Comparison of ENCODE assay signal across 21 cellular contexts in genomic region chr19:19154768-19155494, GRCh38. TPM values are rescaled to one million over a fixed set of nuclear protein-coding genes. Genes with fewer than 3 reads are reported as not detected.
DNase-seq lines count a peak whose midpoint lies in the region; ATAC-seq and TF ChIP-seq lines count a peak whose summit lies in the region.
"Had no signal": no experiment of that assay in that cellular context is flagged by ENCODE, and none has a peak within 500 bp of the region (broad histone marks: within the 10 kb centered on the region; RNA-seq: fewer than 3 reads in every experiment).

No MANE protein-coding gene starts in this region.

- H3K9me3 ChIP-seq in DOHH2 (ENCODE audit: control insufficient read depth, insufficient read depth, low read length): no peaks in the 10 kb centered on the region
- H3K9me3 ChIP-seq in SU-DHL-6 (ENCODE audit: insufficient read depth, low read length): no peaks in the 10 kb centered on the region

- H3K4me3 Mint-ChIP-seq in memory B cell: no peak overlapping the region
- H3K4me3 Mint-ChIP-seq in osteocyte (ENCODE audit: unreplicated experiment): no peak overlapping the region
- H3K4me3 Mint-ChIP-seq: CD8-positive, alpha-beta memory T cell had no signal

- H4K20me1 ChIP-seq in DOHH2 (ENCODE audit: control insufficient read depth, insufficient read depth, low read depth, low read length): peaks cover 6% of the 10 kb centered on the region; the same call in 1 of the 2 replicates
- H4K20me1 ChIP-seq in SU-DHL-6 (ENCODE audit: low read depth, low read length): no peaks in the 10 kb centered on the region; the same call in 1 of the 2 replicates

- H3K4me3 ChIP-seq in DOHH2 (ENCODE audit: low read length) (peak overlapping the region; percentile 70), H7 (ENCODE audit: insufficient read depth, low read depth, low read length) (no peak overlapping the region), SU-DHL-6 (ENCODE audit: insufficient read depth, low read length, poor library complexity, severe bottlenecking) (peak overlapping the region; percentile 47)
- H3K4me3 ChIP-seq: BLaER1 treated with 17β-estradiol and CSF1 and Interleukin-3, amounts not matched to agents 10 nM and 100 nM had no signal

- peaks cover 88% of the 10 kb centered on the region for H3K4me1 ChIP-seq in DOHH2 (ENCODE audit: control insufficient read depth, low read length)

- no peaks in the 10 kb centered on the region for H3K27me3 ChIP-seq in DOHH2 (ENCODE audit: control insufficient read depth, low read length)
- no peaks in the 10 kb centered on the region; the same call in 1 of the 2 replicates for H3K27me3 ChIP-seq in H7 (ENCODE audit: control insufficient read depth, insufficient read depth, low read length)
- H3K27me3 ChIP-seq in SU-DHL-6 (ENCODE audit: low read length): no peaks in the 10 kb centered on the region
- H3K27me3 ChIP-seq: BLaER1 treated with 17β-estradiol and CSF1 and Interleukin-3, amounts not matched to agents 10 nM and 100 nM had no signal

- no peaks in the 10 kb centered on the region for H3K9me2 ChIP-seq in DOHH2 (replicated peaks; ENCODE audit: control insufficient read depth, low read length)
- no peaks in the 10 kb centered on the region for H3K9me2 ChIP-seq in SU-DHL-6 (replicated peaks; ENCODE audit: insufficient read depth, low read length)

- H3K4me2 ChIP-seq in DOHH2 (ENCODE audit: low read length): peak overlapping the region; percentile 91
- H3K4me2 ChIP-seq in SU-DHL-6 (ENCODE audit: low read depth, low read length, poor library complexity, severe bottlenecking): peak overlapping the region; percentile 85
- H3K4me2 ChIP-seq: BLaER1 treated with 17β-estradiol and CSF1 and Interleukin-3, amounts not matched to agents 10 nM and 100 nM had no signal

- H3K9ac ChIP-seq in SU-DHL-6 (ENCODE audit: low read length): peak overlapping the region; percentile 63
- H3K9ac ChIP-seq: BLaER1 treated with 17β-estradiol and CSF1 and Interleukin-3, amounts not matched to agents 10 nM and 100 nM had no signal

- H3K27me3 Mint-ChIP-seq in memory B cell: no peaks in the 10 kb centered on the region
- no peaks in the 10 kb centered on the region for H3K27me3 Mint-ChIP-seq in osteocyte (ENCODE audit: unreplicated experiment)
- H3K27me3 Mint-ChIP-seq: CD8-positive, alpha-beta memory T cell had no signal

- no peak overlapping the region for H2AFZ ChIP-seq in SU-DHL-6 (ENCODE audit: low read depth, low read length, severe bottlenecking)

- peaks cover 38% of the 10 kb centered on the region for H3K4me1 Mint-ChIP-seq in memory B cell
- no peaks in the 10 kb centered on the region for H3K4me1 Mint-ChIP-seq in osteocyte (ENCODE audit: unreplicated experiment)
- H3K4me1 Mint-ChIP-seq: CD8-positive, alpha-beta memory T cell had no signal

- ATAC-seq in memory B cell (ENCODE audit: low read depth) (no peak), GM18870 (IDR thresholded peaks at IDR 0.05; ENCODE audit: unreplicated experiment) (no peak)

- peaks cover 7% of the 10 kb centered on the region for H3K36me3 Mint-ChIP-seq in memory B cell
- peaks cover 3% of the 10 kb centered on the region for H3K36me3 Mint-ChIP-seq in osteocyte (ENCODE audit: unreplicated experiment)

- H3K36me3 ChIP-seq in DOHH2 (ENCODE audit: control insufficient read depth, low read length): peaks cover 78% of the 10 kb centered on the region
- H3K36me3 ChIP-seq in H7 (replicated peaks; ENCODE audit: control insufficient read depth, insufficient read depth, low read length): no peaks in the 10 kb centered on the region
- peaks cover 2% of the 10 kb centered on the region for H3K36me3 ChIP-seq in SU-DHL-6 (ENCODE audit: low read length)

- peaks cover 77% of the 10 kb centered on the region for H3K79me2 ChIP-seq in DOHH2 (ENCODE audit: control insufficient read depth, low read length)
- H3K79me2 ChIP-seq in SU-DHL-6 (ENCODE audit: insufficient read depth, low read length): peaks cover 46% of the 10 kb centered on the region

- H3K27ac ChIP-seq in DOHH2 (ENCODE audit: low read depth, low read length) (peak overlapping the region; percentile 97), SU-DHL-6 (ENCODE audit: low read depth, low read length) (peak overlapping the region; percentile 99)
- H3K27ac ChIP-seq: BLaER1 treated with 17β-estradiol and CSF1 and Interleukin-3, amounts not matched to agents 10 nM and 100 nM had no signal

- peak; percentile 63 for TF ChIP-seq CTCF in DOHH2 (IDR thresholded peaks at IDR 0.05; ENCODE audit: low read depth, low read length, poor library complexity, severe bottlenecking)
- TF ChIP-seq CTCF in SU-DHL-6 (IDR thresholded peaks at IDR 0.05; ENCODE audit: insufficient read depth, low read length, poor library complexity, severe bottlenecking): no peak
- TF ChIP-seq CTCF in GM10266 (IDR thresholded peaks at IDR 0.05; ENCODE audit: control insufficient read depth, insufficient read depth, low read depth, missing control alignments): no peak
- no peak for TF ChIP-seq CTCF in osteocyte (IDR thresholded peaks at IDR 0.05)

- H3K27ac Mint-ChIP-seq in memory B cell (peak overlapping the region; percentile 32), osteocyte (ENCODE audit: unreplicated experiment) (no peak overlapping the region)

- H3F3A ChIP-seq in DOHH2 (ENCODE audit: control insufficient read depth, insufficient read depth) (peaks cover 60% of the 10 kb centered on the region), SU-DHL-6 (ENCODE audit: insufficient read depth) (peaks cover 74% of the 10 kb centered on the region)

- DNase-seq in H7 (peak; percentile 44), memory B cell (ENCODE audit: low spot score in 2 of 2) (no peak), GM10266 (ENCODE audit: extremely low spot score) (no peak), NOMO-1 treated with dmso at 0.1 percent for 144 hours (lab: John Stamatoyannopoulos, UW; ENCODE audit: unreplicated experiment) (no peak), osteocyte (ENCODE audit: extremely low spot score, unreplicated experiment) (no peak)
- DNase-seq: CD8-positive, alpha-beta memory T cell; DMS79; Kasumi-1; MM.1S; NCI-H1105; NCI-H1694; NCI-H2107; NCI-H226; NCI-H524 treated with DMSO at 0.1 percent for 48 hours; OCI-M1; SHP77 treated with DMSO at 0.1 percent for 48 hours had no signal

- H3K9me3 Mint-ChIP-seq in memory B cell: peaks cover 6% of the 10 kb centered on the region
- no peaks in the 10 kb centered on the region for H3K9me3 Mint-ChIP-seq in osteocyte (ENCODE audit: unreplicated experiment)
- H3K9me3 Mint-ChIP-seq: CD8-positive, alpha-beta memory T cell had no signal

RNA-seq across cellular contexts. Expression of gene MEF2B, which starts 15.1 kb away (rescaled TPM):
- 0.80 TPM in 1 of 2 replicates, not detected in the other for total RNA-seq in H7 (2014; rRNA removed; shearing (Covaris generic))
- 1.2 and 1.6 TPM in 2 replicates for total RNA-seq in osteocyte
- total RNA-seq: RPMI7951 had no signal

RNA-seq across cellular contexts. Expression of gene TMEM161A, which starts 16.7 kb away (rescaled TPM):
- 26.6 and 36.3 TPM in 2 replicates for total RNA-seq in H7 (2014; rRNA removed; shearing (Covaris generic))
- total RNA-seq in osteocyte: 34.3 and 37.5 TPM in 2 replicates

RNA-seq across cellular contexts. Expression of gene BORCS8, which starts 37.0 kb away (rescaled TPM):
- 12.5 and 18.9 TPM in 2 replicates for total RNA-seq in H7 (2014; rRNA removed; shearing (Covaris generic))
- total RNA-seq in osteocyte: 23.7 and 24.4 TPM in 2 replicates

RNA-seq across cellular contexts. Expression of gene RFXANK, which starts 37.1 kb away (rescaled TPM):
- total RNA-seq in H7 (2014; rRNA removed; shearing (Covaris generic)): 43.5 and 51.0 TPM in 2 replicates
- 74.8 and 75.3 TPM in 2 replicates for total RNA-seq in osteocyte

RNA-seq across cellular contexts. Expression of gene NR2C2AP, which starts 48.3 kb away (rescaled TPM):
- total RNA-seq in H7 (2014; rRNA removed; shearing (Covaris generic)): 25.8 and 31.4 TPM in 2 replicates
- total RNA-seq in osteocyte: 11.6 and 11.7 TPM in 2 replicates
